ENCODE assay signal across 1 cellular context in genomic region chr11:119368121-119369034, GRCh38.
TF ChIP-seq lines count a peak whose summit lies in the region.

No MANE protein-coding gene starts in this region.

TF ChIP-seq in K562, 482 proteins besides CTCF, POLR2A, EP300 and RAD21 (continued from another document and continues in another):
- TF ChIP-seq, protein P1, sequence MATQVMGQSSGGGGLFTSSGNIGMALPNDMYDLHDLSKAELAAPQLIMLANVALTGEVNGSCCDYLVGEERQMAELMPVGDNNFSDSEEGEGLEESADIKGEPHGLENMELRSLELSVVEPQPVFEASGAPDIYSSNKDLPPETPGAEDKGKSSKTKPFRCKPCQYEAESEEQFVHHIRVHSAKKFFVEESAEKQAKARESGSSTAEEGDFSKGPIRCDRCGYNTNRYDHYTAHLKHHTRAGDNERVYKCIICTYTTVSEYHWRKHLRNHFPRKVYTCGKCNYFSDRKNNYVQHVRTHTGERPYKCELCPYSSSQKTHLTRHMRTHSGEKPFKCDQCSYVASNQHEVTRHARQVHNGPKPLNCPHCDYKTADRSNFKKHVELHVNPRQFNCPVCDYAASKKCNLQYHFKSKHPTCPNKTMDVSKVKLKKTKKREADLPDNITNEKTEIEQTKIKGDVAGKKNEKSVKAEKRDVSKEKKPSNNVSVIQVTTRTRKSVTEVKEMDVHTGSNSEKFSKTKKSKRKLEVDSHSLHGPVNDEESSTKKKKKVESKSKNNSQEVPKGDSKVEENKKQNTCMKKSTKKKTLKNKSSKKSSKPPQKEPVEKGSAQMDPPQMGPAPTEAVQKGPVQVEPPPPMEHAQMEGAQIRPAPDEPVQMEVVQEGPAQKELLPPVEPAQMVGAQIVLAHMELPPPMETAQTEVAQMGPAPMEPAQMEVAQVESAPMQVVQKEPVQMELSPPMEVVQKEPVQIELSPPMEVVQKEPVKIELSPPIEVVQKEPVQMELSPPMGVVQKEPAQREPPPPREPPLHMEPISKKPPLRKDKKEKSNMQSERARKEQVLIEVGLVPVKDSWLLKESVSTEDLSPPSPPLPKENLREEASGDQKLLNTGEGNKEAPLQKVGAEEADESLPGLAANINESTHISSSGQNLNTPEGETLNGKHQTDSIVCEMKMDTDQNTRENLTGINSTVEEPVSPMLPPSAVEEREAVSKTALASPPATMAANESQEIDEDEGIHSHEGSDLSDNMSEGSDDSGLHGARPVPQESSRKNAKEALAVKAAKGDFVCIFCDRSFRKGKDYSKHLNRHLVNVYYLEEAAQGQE (CRISPR knock-in tag; IDR thresholded peaks at IDR 0.05; ENCODE audit: low read depth): no peak
- no peak for TF ChIP-seq AFF1 (IDR thresholded peaks at IDR 0.05; ENCODE audit: low read depth in 1 of 2, partially characterized antibody in 2 of 2)
- TF ChIP-seq HMBOX1 (IDR thresholded peaks at IDR 0.05): no peak
- TF ChIP-seq, protein P2, sequence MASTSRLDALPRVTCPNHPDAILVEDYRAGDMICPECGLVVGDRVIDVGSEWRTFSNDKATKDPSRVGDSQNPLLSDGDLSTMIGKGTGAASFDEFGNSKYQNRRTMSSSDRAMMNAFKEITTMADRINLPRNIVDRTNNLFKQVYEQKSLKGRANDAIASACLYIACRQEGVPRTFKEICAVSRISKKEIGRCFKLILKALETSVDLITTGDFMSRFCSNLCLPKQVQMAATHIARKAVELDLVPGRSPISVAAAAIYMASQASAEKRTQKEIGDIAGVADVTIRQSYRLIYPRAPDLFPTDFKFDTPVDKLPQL (IDR thresholded peaks at IDR 0.05; ENCODE audit: extremely low read depth, insufficient read length): no peak
- TF ChIP-seq CAMTA2 (CRISPR knock-in tag; conservative IDR thresholded peaks at IDR 0.05): no peak
- TF ChIP-seq GABPB2 (CRISPR knock-in tag; conservative IDR thresholded peaks at IDR 0.05): no peak
- TF ChIP-seq, protein P3, sequence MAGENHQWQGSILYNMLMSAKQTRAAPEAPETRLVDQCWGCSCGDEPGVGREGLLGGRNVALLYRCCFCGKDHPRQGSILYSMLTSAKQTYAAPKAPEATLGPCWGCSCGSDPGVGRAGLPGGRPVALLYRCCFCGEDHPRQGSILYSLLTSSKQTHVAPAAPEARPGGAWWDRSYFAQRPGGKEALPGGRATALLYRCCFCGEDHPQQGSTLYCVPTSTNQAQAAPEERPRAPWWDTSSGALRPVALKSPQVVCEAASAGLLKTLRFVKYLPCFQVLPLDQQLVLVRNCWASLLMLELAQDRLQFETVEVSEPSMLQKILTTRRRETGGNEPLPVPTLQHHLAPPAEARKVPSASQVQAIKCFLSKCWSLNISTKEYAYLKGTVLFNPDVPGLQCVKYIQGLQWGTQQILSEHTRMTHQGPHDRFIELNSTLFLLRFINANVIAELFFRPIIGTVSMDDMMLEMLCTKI (IDR thresholded peaks at IDR 0.05; ENCODE audit: partially characterized antibody): no peak
- TF ChIP-seq RUNX1 (IDR thresholded peaks at IDR 0.05; ENCODE audit: low read depth): no peak
- TF ChIP-seq NFIX (CRISPR knock-in tag; IDR thresholded peaks at IDR 0.05; ENCODE audit: low read depth): no peak
- TF ChIP-seq, protein P4, sequence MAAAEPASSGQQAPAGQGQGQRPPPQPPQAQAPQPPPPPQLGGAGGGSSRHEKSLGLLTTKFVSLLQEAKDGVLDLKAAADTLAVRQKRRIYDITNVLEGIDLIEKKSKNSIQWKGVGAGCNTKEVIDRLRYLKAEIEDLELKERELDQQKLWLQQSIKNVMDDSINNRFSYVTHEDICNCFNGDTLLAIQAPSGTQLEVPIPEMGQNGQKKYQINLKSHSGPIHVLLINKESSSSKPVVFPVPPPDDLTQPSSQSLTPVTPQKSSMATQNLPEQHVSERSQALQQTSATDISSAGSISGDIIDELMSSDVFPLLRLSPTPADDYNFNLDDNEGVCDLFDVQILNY (CRISPR knock-in tag; IDR thresholded peaks at IDR 0.05): no peak
- no peak for TF ChIP-seq NONO (IDR thresholded peaks at IDR 0.05; ENCODE audit: low read depth in 2 of 2, low read length in 1 of 2)
- TF ChIP-seq ZNF174 (CRISPR knock-in tag; IDR thresholded peaks at IDR 0.05): no peak
- TF ChIP-seq BACH1 (tag; IDR thresholded peaks at IDR 0.05): no peak
- TF ChIP-seq DDX20 (tag; IDR thresholded peaks at IDR 0.05; ENCODE audit: low read depth): no peak
- peak; percentile 91 for TF ChIP-seq TFE3 (CRISPR knock-in tag; IDR thresholded peaks at IDR 0.05)
- no peak for TF ChIP-seq SIX5 (IDR thresholded peaks at IDR 0.05; ENCODE audit: borderline replicate concordance in 1 of 2, insufficient read depth in 1 of 2, low read depth in 1 of 2, low read length in 2 of 2)
- TF ChIP-seq ZNF77 (CRISPR knock-in tag; IDR thresholded peaks at IDR 0.05): no peak
- no peak for TF ChIP-seq MGA (IDR thresholded peaks at IDR 0.05)
- TF ChIP-seq NFXL1 (CRISPR knock-in tag; IDR thresholded peaks at IDR 0.05): no peak
- TF ChIP-seq PRMT5 (CRISPR knock-in tag; IDR thresholded peaks at IDR 0.05): no peak
- no peak for TF ChIP-seq ZNF12 (CRISPR knock-in tag; IDR thresholded peaks at IDR 0.05)
- no peak for TF ChIP-seq ZNF785 (CRISPR knock-in tag; IDR thresholded peaks at IDR 0.05)
- TF ChIP-seq SAFB2 (IDR thresholded peaks at IDR 0.05; ENCODE audit: borderline replicate concordance, low read depth, low read length, severe bottlenecking): no peak
- TF ChIP-seq OTX1 (CRISPR knock-in tag; IDR thresholded peaks at IDR 0.05): no peak
- no peak for TF ChIP-seq HDAC8 (tag; IDR thresholded peaks at IDR 0.05)
- TF ChIP-seq C11orf30 (IDR thresholded peaks at IDR 0.05; ENCODE audit: low read depth): peak; percentile 95
